In genomic region chr22:39528681-39529486, GRCh38 we compare ENCODE assay signal across 1 cellular context.
TF ChIP-seq lines count a peak whose summit lies in the region.

No MANE protein-coding gene starts in this region.

TF ChIP-seq in WTC11, 78 proteins besides CTCF, POLR2A, EP300 and RAD21 (continued from another document):
- TF ChIP-seq, protein P1, sequence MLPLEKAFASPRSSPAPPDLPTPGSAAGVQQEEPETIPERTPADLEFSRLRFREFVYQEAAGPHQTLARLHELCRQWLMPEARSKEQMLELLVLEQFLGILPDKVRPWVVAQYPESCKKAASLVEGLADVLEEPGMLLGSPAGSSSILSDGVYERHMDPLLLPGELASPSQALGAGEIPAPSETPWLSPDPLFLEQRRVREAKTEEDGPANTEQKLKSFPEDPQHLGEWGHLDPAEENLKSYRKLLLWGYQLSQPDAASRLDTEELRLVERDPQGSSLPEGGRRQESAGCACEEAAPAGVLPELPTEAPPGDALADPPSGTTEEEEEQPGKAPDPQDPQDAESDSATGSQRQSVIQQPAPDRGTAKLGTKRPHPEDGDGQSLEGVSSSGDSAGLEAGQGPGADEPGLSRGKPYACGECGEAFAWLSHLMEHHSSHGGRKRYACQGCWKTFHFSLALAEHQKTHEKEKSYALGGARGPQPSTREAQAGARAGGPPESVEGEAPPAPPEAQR (CRISPR knock-in tag; IDR thresholded peaks at IDR 0.05): no peak
- TF ChIP-seq, protein P2, sequence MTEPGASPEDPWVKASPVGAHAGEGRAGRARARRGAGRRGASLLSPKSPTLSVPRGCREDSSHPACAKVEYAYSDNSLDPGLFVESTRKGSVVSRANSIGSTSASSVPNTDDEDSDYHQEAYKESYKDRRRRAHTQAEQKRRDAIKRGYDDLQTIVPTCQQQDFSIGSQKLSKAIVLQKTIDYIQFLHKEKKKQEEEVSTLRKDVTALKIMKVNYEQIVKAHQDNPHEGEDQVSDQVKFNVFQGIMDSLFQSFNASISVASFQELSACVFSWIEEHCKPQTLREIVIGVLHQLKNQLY (CRISPR knock-in tag; IDR thresholded peaks at IDR 0.05): no peak
- TF ChIP-seq NFE2L1 (CRISPR knock-in tag; IDR thresholded peaks at IDR 0.05) (peak; percentile 43; the same call in 1 of the 2 replicates), KAT7 (CRISPR knock-in tag; IDR thresholded peaks at IDR 0.05; ENCODE audit: borderline replicate concordance) (no peak), JUN (CRISPR knock-in tag; IDR thresholded peaks at IDR 0.05) (0 out of 2 replicates have a peak, but pooled peaks have one; percentile 23), JAZF1 (CRISPR knock-in tag; IDR thresholded peaks at IDR 0.05) (no peak), ZBTB43 (CRISPR knock-in tag; IDR thresholded peaks at IDR 0.05) (peak; percentile 74; the same call in 1 of the 2 replicates), ZNF232 (CRISPR knock-in tag; IDR thresholded peaks at IDR 0.05) (peak; percentile 30), ETV6 (CRISPR knock-in tag; IDR thresholded peaks at IDR 0.05) (peak; percentile 89; the same call in 1 of the 2 replicates), ZBTB21 (CRISPR knock-in tag; IDR thresholded peaks at IDR 0.05; ENCODE audit: borderline replicate concordance) (no peak), ZNF281 (CRISPR knock-in tag; IDR thresholded peaks at IDR 0.05) (no peak)
- TF ChIP-seq, protein P3, sequence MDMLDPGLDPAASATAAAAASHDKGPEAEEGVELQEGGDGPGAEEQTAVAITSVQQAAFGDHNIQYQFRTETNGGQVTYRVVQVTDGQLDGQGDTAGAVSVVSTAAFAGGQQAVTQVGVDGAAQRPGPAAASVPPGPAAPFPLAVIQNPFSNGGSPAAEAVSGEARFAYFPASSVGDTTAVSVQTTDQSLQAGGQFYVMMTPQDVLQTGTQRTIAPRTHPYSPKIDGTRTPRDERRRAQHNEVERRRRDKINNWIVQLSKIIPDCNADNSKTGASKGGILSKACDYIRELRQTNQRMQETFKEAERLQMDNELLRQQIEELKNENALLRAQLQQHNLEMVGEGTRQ (CRISPR knock-in tag; IDR thresholded peaks at IDR 0.05): peak; percentile 26; the same call in 1 of the 2 replicates
- TF ChIP-seq, protein P4, sequence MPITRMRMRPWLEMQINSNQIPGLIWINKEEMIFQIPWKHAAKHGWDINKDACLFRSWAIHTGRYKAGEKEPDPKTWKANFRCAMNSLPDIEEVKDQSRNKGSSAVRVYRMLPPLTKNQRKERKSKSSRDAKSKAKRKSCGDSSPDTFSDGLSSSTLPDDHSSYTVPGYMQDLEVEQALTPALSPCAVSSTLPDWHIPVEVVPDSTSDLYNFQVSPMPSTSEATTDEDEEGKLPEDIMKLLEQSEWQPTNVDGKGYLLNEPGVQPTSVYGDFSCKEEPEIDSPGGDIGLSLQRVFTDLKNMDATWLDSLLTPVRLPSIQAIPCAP (CRISPR knock-in tag; IDR thresholded peaks at IDR 0.05): no peak
